ENCODE assay signal across 8 cellular contexts in genomic region chr7:94449151-94449725, GRCh38. TPM values are rescaled to one million over a fixed set of nuclear protein-coding genes. Genes with fewer than 3 reads are reported as not detected.
A peak's percentile ranks its signal among the peaks of the same experiment; 100 is the strongest.
DNase-seq lines count a peak whose midpoint lies in the region; ATAC-seq, FAIRE-seq and TF ChIP-seq lines count a peak whose summit lies in the region.

No MANE protein-coding gene starts in this region.

- POLR2A ChIA-PET in GM12878 (lab: Charles Lee), result interaction anchor here (0.6 kb wide), 2 partner anchors 376 to 483 kb away, joined by 3 to 5 read pairs; no protein-coding TSS in a partner anchor

- H3K9ac ChIP-seq in GM12878 (ENCODE audit: control insufficient read depth, insufficient read depth, low read length), result no peak overlapping the region

- TF ChIP-seq CTCF in GM12878 (IDR thresholded peaks at IDR 0.05 in 2 of 3, conservative IDR thresholded peaks at IDR 0.05 in 1 of 3; ENCODE audit: control insufficient read depth in 2 of 3, extremely low read depth in 1 of 3, insufficient read depth in 1 of 3, low read depth in 3 of 3, low read length in 3 of 3) (peak; percentile 47 to 61 (median 52); a peak in 5 of 6 replicates), kidney epithelial cell (IDR thresholded peaks at IDR 0.05; ENCODE audit: insufficient read depth, low read length, poor library complexity, severe bottlenecking) (peak; percentile 50)

- H3K4me1 ChIP-seq in GM12878 (ENCODE audit: control insufficient read depth, insufficient read depth, low read length), result no peaks in the 10 kb centered on the region

- WGBS in GM12878 (ENCODE audit: insufficient coverage, insufficient replicate concordance, low lambda C conversion rate, missing lambda C conversion rate), result 49% methylated on average over 4 of the region's 4 CpGs

- H2AFZ ChIP-seq in GM12878 (ENCODE audit: control insufficient read depth, low read depth, low read length), result peak overlapping the region; percentile 56

- no peak overlapping the region for H3K27ac ChIP-seq in GM12878 (ENCODE audit: control insufficient read depth, insufficient read depth)

- CTCF ChIA-PET in GM12878 (lab: Yijun Ruan, JAX), result interaction anchor here (0.6 to 5.6 kb wide), 57 partner anchors 9 to 1239 kb away, joined by 3 to 69 read pairs (median 4); partner anchors contain the start of gene SGCE

- H3K36me3 ChIP-seq in GM12878 (ENCODE audit: control insufficient read depth in 2 of 2, insufficient read depth in 2 of 2, low read length in 1 of 2) (no peaks in the 10 kb centered on the region), kidney epithelial cell (ENCODE audit: control insufficient read depth, insufficient read depth, low read length) (no peaks in the 10 kb centered on the region)

- H3K4me3 ChIP-seq in GM12878 (no peak overlapping the region), kidney epithelial cell (ENCODE audit: low read depth, low read length) (no peak overlapping the region)

- peak; percentile 85 for FAIRE-seq in GM12878 (lab: Jason Lieb, UNC)

- no peaks in the 10 kb centered on the region for H3K9me3 ChIP-seq in GM12878 (replicated peaks; ENCODE audit: control insufficient read depth, insufficient read depth, low read length)

- RAD21 ChIA-PET in GM12878 (lab: Charles Lee; ENCODE audit: unreplicated experiment), result interaction anchor here (0.6 to 4.0 kb wide), 47 partner anchors 9 to 1240 kb away, joined by 3 to 92 read pairs (median 4); partner anchors contain the start of gene SGCE

- intact Hi-C loops in Right ventricle myocardium superior (cut with DNase I), result no loop called here
- intact Hi-C loops in left ventricle myocardium superior (cut with micrococcal nuclease), result loop anchor here (5.0 kb wide), 1 partner anchor 798 kb away; no protein-coding TSS in a partner anchor
- intact Hi-C loops in GM12878 (cut with micrococcal nuclease; ENCODE audit: unreplicated experiment), result loop anchor here (1.0 to 5.0 kb wide), 5 partner anchors 207 to 1238 kb away; partner anchors contain the start of gene SGCE

- TF ChIP-seq RAD21 in GM12878 (IDR thresholded peaks at IDR 0.05; ENCODE audit: insufficient read depth, low read depth, low read length), result peak; percentile 94

- in situ Hi-C loops in GM12878 (cut with MboI), result loop anchor here (25.0 kb wide), 1 partner anchor 1238 kb away; no protein-coding TSS in a partner anchor

- H3K4me2 ChIP-seq in GM12878 (ENCODE audit: control insufficient read depth, insufficient read depth), result no peak overlapping the region

- TF ChIP-seq EP300 in GM12878 (IDR thresholded peaks at IDR 0.05; ENCODE audit: borderline replicate concordance in 1 of 2, control insufficient read depth in 1 of 2, low read depth in 2 of 2, low read length in 2 of 2), result no peak

- no TSS peak for BruUV-seq in GM12878 (replicated peaks; lab: Mats Ljungman, UMichigan)

- SMC1A ChIA-PET in GM12878 (lab: Charles Lee; ENCODE audit: uncharacterized antibody, unreplicated experiment), result interaction anchor here (0.6 to 6.1 kb wide), 58 partner anchors 9 to 1422 kb away, joined by 3 to 68 read pairs (median 4); partner anchors contain the start of gene SGCE

- ATAC-seq in Right ventricle myocardium superior (ENCODE audit: poor library complexity) (peak; percentile 54), left ventricle myocardium superior (no peak), HG02885 (IDR thresholded peaks at IDR 0.05; ENCODE audit: poor library complexity, unreplicated experiment) (peak; percentile 85), GM12878 (peak; percentile 68), HG03442 (IDR thresholded peaks at IDR 0.05; ENCODE audit: unreplicated experiment) (no peak)

- TF ChIP-seq POLR2A in GM12878 (IDR thresholded peaks at IDR 0.05; ENCODE audit: low read depth, low read length), result no peak

- no peaks in the 10 kb centered on the region; a peak in 1 of 4 replicates for H3K27me3 ChIP-seq in GM12878 (replicated peaks in 1 of 2; ENCODE audit: control insufficient read depth in 2 of 2, insufficient read depth in 2 of 2, low read length in 1 of 2)
- no peaks in the 10 kb centered on the region for H3K27me3 ChIP-seq in kidney epithelial cell (ENCODE audit: control insufficient read depth, insufficient read depth, low read length)

- DNase-seq in Right ventricle myocardium superior (no peak), left ventricle myocardium superior (no peak), NCI-H2227 (lab: John Stamatoyannopoulos, UW; ENCODE audit: unreplicated experiment) (peak; percentile 66), GM12878 (ENCODE audit: low read depth, low spot score) (peak; percentile 8), kidney epithelial cell (ENCODE audit: low read depth) (peak; percentile 5)
- DNase-seq in stimulated activated CD4-positive, alpha-beta T cell treated with anti-CD3 and anti-CD28 coated beads, Interleukin-4, amount 100 ng/mL, for 24 hours, result no peak

- H3K79me2 ChIP-seq in GM12878 (ENCODE audit: control insufficient read depth, insufficient read depth, low read length), result no peaks in the 10 kb centered on the region

- H4K20me1 ChIP-seq in GM12878 (ENCODE audit: control insufficient read depth, insufficient read depth), result no peaks in the 10 kb centered on the region

TF ChIP-seq in GM12878, 131 proteins besides CTCF, POLR2A, EP300 and RAD21:
- TF ChIP-seq YY1 (IDR thresholded peaks at IDR 0.05; ENCODE audit: low read depth, low read length) (peak; percentile 71; the same call in 1 of the 2 replicates), SMC3 (IDR thresholded peaks at IDR 0.05; ENCODE audit: borderline replicate concordance, low read length) (peak; percentile 78), CHD2 (IDR thresholded peaks at IDR 0.05; ENCODE audit: borderline replicate concordance, low read depth, low read length) (no peak), ATF7 (IDR thresholded peaks at IDR 0.05; ENCODE audit: low read depth) (no peak), SKIL (IDR thresholded peaks at IDR 0.05; ENCODE audit: low read depth, poor library complexity, severe bottlenecking) (peak; percentile 18)

RNA-seq across cellular contexts. Expression of gene COL1A2, which starts 54.5 kb away (rescaled TPM):
- total RNA-seq in Right ventricle myocardium superior (62.9 TPM), left ventricle myocardium superior (78.1 TPM), GM12878 (2014; rRNA removed) (not detected in 2 replicates), GM12878 (2014; rRNA removed; fragmentation: Illumina TruSeq; extraction: Trizol) (not detected in 2 replicates), GM12878 (2021) (2.1 and 2.5 TPM in 2 replicates), kidney epithelial cell (10.8 and 11.2 TPM in 2 replicates)
- 0.54 TPM in 1 of 2 replicates, not detected in the other for total RNA-seq in GM12878 (2013; cell fraction: nucleolus; rRNA removed)
- not detected for polyA plus RNA-seq in GM12878 (2011; ENCODE audit: low read depth)
- polyA plus RNA-seq in GM12878 (2011; rRNA removed) (0.03 TPM in 1 of 2 replicates, not detected in the other), GM12878 (2014; fragmentation: Illumina TruSeq; extraction: Trizol) (not detected in 2 replicates), GM12878 (2014; fragmentation: Nextera tagmentation; extraction: Ambion mirVana) (under 1 TPM in 1 of 2 experiments, not detected in 1; 0.05 TPM), GM12878 (2014; rRNA removed) (0.06 TPM in 1 of 2 replicates, not detected in the other), GM12878 (2016; fragmentation: Nextera tagmentation; extraction: Ambion mirVana) (1 to 10 TPM; 1.5 to 1.9 TPM)
- not detected in 2 replicates for polyA plus RNA-seq in GM12878 (2011; cell fraction: cytosol; rRNA removed)
- polyA plus RNA-seq in GM12878 (2011; cell fraction: nucleus; rRNA removed), result not detected in 2 replicates
- 0.04 and 0.06 TPM in 2 replicates for polyA plus RNA-seq in GM12878 (2012)
- not detected in 2 replicates for polyA minus RNA-seq in GM12878 (2011; rRNA and poly(A)+ RNA removed)
- not detected in 2 replicates for polyA minus RNA-seq in GM12878 (2011; cell fraction: cytosol; rRNA and poly(A)+ RNA removed)
- not detected in 2 replicates for polyA minus RNA-seq in GM12878 (2011; cell fraction: nucleus; rRNA and poly(A)+ RNA removed)

Comparison
In these comparisons a context has a peak if more than half of its experiments do, and no peak if none do; other contexts are left out.
1. ATAC-seq: peak in Right ventricle myocardium superior (single experiment), HG02885 (single experiment) and GM12878 (single experiment); none in left ventricle myocardium superior (single experiment) and HG03442 (single experiment).
2. DNase-seq: peak in NCI-H2227 (single experiment), GM12878 (single experiment) and kidney epithelial cell (single experiment); none in Right ventricle myocardium superior (single experiment), left ventricle myocardium superior (single experiment) and stimulated activated CD4-positive, alpha-beta T cell treated with anti-CD3 and anti-CD28 coated beads, Interleukin-4, amount 100 ng/mL, for 24 hours (single experiment).